In the genomic region with DNA sequence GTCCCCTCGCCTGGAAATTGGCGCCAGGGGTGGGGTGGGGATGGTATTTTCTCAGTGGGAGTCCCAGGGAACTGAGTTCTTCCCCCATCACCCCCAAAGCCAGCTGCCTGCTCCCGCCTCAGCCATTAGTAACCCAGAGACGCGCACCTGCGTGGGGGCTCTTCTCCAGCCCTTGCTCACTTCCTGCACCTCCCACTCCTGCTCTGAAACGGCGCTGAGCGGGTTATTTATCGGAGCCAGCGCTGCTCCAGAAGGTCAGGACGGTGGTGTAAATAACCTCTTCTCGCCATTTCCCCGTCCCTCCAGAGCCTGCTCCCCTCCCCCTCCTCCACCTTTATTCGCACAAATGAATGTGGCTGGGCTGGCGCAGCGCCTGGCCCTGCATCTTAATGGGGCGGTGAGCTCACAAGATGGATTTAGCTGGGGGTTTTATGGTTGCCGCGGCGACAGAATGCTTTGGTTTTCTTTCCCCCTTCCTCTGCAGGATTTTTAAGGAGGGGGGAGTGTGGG, we compare ENCODE assay signal across 1 cellular context.
TF ChIP-seq lines count a peak whose summit lies in the region.

No MANE protein-coding gene starts in this region.

TF ChIP-seq in HEK293, 187 proteins besides CTCF, POLR2A, EP300 and RAD21 (continued from another document):
- TF ChIP-seq, protein P1, sequence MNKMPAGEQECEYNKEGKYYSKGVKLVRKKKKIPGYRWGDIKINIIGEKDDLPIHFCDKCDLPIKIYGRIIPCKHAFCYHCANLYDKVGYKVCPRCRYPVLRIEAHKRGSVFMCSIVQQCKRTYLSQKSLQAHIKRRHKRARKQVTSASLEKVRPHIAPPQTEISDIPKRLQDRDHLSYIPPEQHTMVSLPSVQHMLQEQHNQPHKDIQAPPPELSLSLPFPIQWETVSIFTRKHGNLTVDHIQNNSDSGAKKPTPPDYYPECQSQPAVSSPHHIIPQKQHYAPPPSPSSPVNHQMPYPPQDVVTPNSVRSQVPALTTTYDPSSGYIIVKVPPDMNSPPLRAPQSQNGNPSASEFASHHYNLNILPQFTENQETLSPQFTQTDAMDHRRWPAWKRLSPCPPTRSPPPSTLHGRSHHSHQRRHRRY (tag by site-specific recombination; IDR thresholded peaks at IDR 0.05) = no peak
- TF ChIP-seq WT1 (tag by site-specific recombination; IDR thresholded peaks at IDR 0.05) (peak; percentile 12), MEIS1 (CRISPR knock-in tag; IDR thresholded peaks at IDR 0.05; ENCODE audit: borderline replicate concordance) (no peak), ZBTB7A (tag by site-specific recombination; IDR thresholded peaks at IDR 0.05; ENCODE audit: low read depth) (no peak), ZNF558 (tag by site-specific recombination; IDR thresholded peaks at IDR 0.05) (no peak), RBAK (tag by site-specific recombination; IDR thresholded peaks at IDR 0.05) (no peak), GLIS2 (tag by site-specific recombination; IDR thresholded peaks at IDR 0.05) (peak; percentile 73), OSR2 (tag by site-specific recombination; IDR thresholded peaks at IDR 0.05) (no peak), ZNF223 (tag by site-specific recombination; IDR thresholded peaks at IDR 0.05) (no peak; the same call in 1 of the 2 replicates), ZNF248 (tag by site-specific recombination; IDR thresholded peaks at IDR 0.05) (no peak), ZBTB17 (tag by site-specific recombination; IDR thresholded peaks at IDR 0.05) (peak; percentile 34; the same call in 1 of the 2 replicates)
- TF ChIP-seq, protein P2, sequence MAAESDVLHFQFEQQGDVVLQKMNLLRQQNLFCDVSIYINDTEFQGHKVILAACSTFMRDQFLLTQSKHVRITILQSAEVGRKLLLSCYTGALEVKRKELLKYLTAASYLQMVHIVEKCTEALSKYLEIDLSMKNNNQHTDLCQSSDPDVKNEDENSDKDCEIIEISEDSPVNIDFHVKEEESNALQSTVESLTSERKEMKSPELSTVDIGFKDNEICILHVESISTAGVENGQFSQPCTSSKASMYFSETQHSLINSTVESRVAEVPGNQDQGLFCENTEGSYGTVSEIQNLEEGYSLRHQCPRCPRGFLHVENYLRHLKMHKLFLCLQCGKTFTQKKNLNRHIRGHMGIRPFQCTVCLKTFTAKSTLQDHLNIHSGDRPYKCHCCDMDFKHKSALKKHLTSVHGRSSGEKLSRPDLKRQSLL (tag by site-specific recombination; IDR thresholded peaks at IDR 0.05) = no peak
- TF ChIP-seq, protein P3, sequence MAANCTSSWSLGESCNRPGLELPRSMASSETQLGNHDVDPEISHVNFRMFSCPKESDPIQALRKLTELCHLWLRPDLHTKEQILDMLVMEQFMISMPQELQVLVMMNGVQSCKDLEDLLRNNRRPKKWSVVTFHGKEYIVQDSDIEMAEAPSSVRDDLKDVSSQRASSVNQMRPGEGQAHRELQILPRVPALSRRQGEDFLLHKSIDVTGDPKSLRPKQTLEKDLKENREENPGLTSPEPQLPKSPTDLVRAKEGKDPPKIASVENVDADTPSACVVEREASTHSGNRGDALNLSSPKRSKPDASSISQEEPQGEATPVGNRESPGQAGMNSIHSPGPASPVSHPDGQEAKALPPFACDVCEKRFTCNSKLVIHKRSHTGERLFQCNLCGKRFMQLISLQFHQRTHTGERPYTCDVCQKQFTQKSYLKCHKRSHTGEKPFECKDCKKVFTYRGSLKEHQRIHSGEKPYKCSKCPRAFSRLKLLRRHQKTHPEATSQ (tag by site-specific recombination; IDR thresholded peaks at IDR 0.05) = no peak
TF ChIP-seq in HEK293: peak in this region for 35.
